Comparison of ENCODE assay signal across 9 cellular contexts in the genomic region with DNA sequence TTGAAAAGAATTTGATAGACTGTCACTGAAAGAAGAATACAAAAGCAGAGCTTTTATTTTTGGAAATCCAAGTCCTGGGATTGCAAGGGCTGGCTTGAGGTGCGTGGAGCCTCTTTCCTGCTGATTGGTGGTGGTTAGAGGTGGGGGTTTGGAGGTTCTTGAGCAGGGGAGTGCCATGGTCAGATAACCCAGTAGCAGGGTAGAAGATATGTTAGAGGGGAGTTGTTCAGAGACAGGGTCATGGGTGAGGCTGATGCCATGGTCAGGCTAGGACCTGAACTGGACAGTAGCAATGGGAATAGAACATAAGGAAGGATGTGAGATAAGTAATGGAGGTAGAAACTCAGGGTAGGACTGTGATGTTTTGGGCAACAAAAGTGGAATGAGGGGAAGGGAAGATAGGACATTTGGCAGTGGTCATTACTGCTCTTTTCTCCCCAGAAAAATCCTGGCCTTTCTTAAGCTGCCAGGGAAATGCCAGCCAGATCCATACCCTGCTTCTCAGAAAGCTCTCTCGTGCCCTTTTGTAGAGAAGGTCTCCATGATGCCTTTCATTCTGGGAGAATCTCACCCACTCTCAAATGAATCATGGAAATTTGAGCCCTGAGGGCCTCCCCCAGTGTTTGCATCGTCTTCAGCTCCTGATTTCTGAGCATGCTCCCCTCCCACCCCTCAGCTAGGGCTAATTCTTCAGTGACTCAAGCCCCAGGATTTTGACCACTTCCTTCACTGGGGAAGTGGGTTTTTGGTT. TPM values are rescaled to one million over a fixed set of nuclear protein-coding genes. Genes with fewer than 3 reads are reported as not detected.
A peak's percentile ranks its signal among the peaks of the same experiment; 100 is the strongest.
DNase-seq lines count a peak whose midpoint lies in the region; ATAC-seq and TF ChIP-seq lines count a peak whose summit lies in the region.
"Had no signal": no experiment of that assay in that cellular context is flagged by ENCODE, and none has a peak within 500 bp of the region (broad histone marks: within the 10 kb centered on the region; RNA-seq: fewer than 3 reads in every experiment).

No MANE protein-coding gene starts in this region.

- H3K4me3 Mint-ChIP-seq in activated CD4-positive, alpha-beta memory T cell treated with anti-CD3 and anti-CD28 coated beads for 36 hours, result no peak overlapping the region
- peak overlapping the region; percentile 33 for H3K4me3 Mint-ChIP-seq in stimulated activated naive CD8-positive, alpha-beta T cell treated with anti-CD3 and anti-CD28 coated beads, Interleukin-15, Interleukin-2, amounts not matched to agents 100 ng/mL and 50 ng/mL, for 24 hours
- no peak overlapping the region for H3K4me3 Mint-ChIP-seq in CD8-positive, alpha-beta memory T cell

- H3K27ac Mint-ChIP-seq in activated CD4-positive, alpha-beta memory T cell treated with anti-CD3 and anti-CD28 coated beads for 36 hours, result peak overlapping the region; percentile 50
- peak overlapping the region; percentile 94 for H3K27ac Mint-ChIP-seq in stimulated activated naive CD8-positive, alpha-beta T cell treated with anti-CD3 and anti-CD28 coated beads, Interleukin-15, Interleukin-2, amounts not matched to agents 100 ng/mL and 50 ng/mL, for 24 hours
- peak overlapping the region in 1 of 8 donors; percentile 48 for H3K27ac Mint-ChIP-seq in CD8-positive, alpha-beta memory T cell

- peaks cover 29% of the 10 kb centered on the region for H3K27me3 ChIP-seq in gastroesophageal sphincter
- H3K27me3 ChIP-seq in CD8-positive, alpha-beta memory T cell (ENCODE audit: insufficient read depth, low read length, poor library complexity, severe bottlenecking), result no peaks in the 10 kb centered on the region

- H3K9me3 ChIP-seq in gastroesophageal sphincter, result no peaks in the 10 kb centered on the region
- no peaks in the 10 kb centered on the region for H3K9me3 ChIP-seq in CD8-positive, alpha-beta memory T cell (ENCODE audit: low read length)

- TF ChIP-seq CTCF in gastroesophageal sphincter (IDR thresholded peaks at IDR 0.05), result no peak

- intact Hi-C loops in activated CD4-positive, alpha-beta memory T cell treated with anti-CD3 and anti-CD28 coated beads for 36 hours (cut with micrococcal nuclease), result loop anchor here (1.0 to 10.0 kb wide), 2 partner anchors 10 to 851 kb away; a partner anchor contains a TSS

- no peaks in the 10 kb centered on the region for H3K36me3 ChIP-seq in gastroesophageal sphincter
- H3K36me3 ChIP-seq in CD8-positive, alpha-beta memory T cell (ENCODE audit: insufficient read depth, low read length), result no peaks in the 10 kb centered on the region

- H3K36me3 Mint-ChIP-seq in activated CD4-positive, alpha-beta memory T cell treated with anti-CD3 and anti-CD28 coated beads for 36 hours, result no peaks in the 10 kb centered on the region
- no peaks in the 10 kb centered on the region for H3K36me3 Mint-ChIP-seq in stimulated activated naive CD8-positive, alpha-beta T cell treated with anti-CD3 and anti-CD28 coated beads, Interleukin-15, Interleukin-2, amounts not matched to agents 100 ng/mL and 50 ng/mL, for 24 hours (ENCODE audit: low read depth)
- peaks cover 0 to 2% (median 0%) of the 10 kb centered on the region in 3 donors for H3K36me3 Mint-ChIP-seq in CD8-positive, alpha-beta memory T cell

- POLR2A ChIA-PET in activated CD4-positive, alpha-beta memory T cell treated with anti-CD3 and anti-CD28 coated beads for 36 hours (lab: Charles Lee), result interaction anchor here (1.0 to 2.1 kb wide), 2 partner anchors 10 to 105 kb away, joined by 3 to 18 read pairs; no protein-coding TSS in a partner anchor
- POLR2A ChIA-PET in CD8-positive, alpha-beta memory T cell (lab: Charles Lee), result interaction anchor here (1.0 kb wide), 1 partner anchor 106 kb away, joined by 3 read pairs; no protein-coding TSS in a partner anchor

- no peak for TF ChIP-seq EP300 in gastroesophageal sphincter (IDR thresholded peaks at IDR 0.05)

- CTCF ChIA-PET in activated CD4-positive, alpha-beta memory T cell treated with anti-CD3 and anti-CD28 coated beads for 36 hours (lab: Charles Lee), result interaction anchor here (0.6 to 9.3 kb wide), 7 partner anchors 9 to 290 kb away, joined by 3 to 173 read pairs (median 3); a partner anchor contains a TSS
- CTCF ChIA-PET in CD8-positive, alpha-beta memory T cell (lab: Charles Lee), result interaction anchor here (9.8 kb wide), 1 partner anchor 292 kb away, joined by 88 read pairs; no protein-coding TSS in a partner anchor

- H3K27ac ChIP-seq in gastroesophageal sphincter, result peak overlapping the region in 3 of 4 donors; percentile 8 to 45 (median 43)
- no peak overlapping the region for H3K27ac ChIP-seq in CD8-positive, alpha-beta memory T cell (ENCODE audit: low read depth, low read length)

- peaks cover 60% of the 10 kb centered on the region for H3K4me1 Mint-ChIP-seq in activated CD4-positive, alpha-beta memory T cell treated with anti-CD3 and anti-CD28 coated beads for 36 hours (ENCODE audit: low read depth)
- peaks cover 61% of the 10 kb centered on the region for H3K4me1 Mint-ChIP-seq in stimulated activated naive CD8-positive, alpha-beta T cell treated with anti-CD3 and anti-CD28 coated beads, Interleukin-15, Interleukin-2, amounts not matched to agents 100 ng/mL and 50 ng/mL, for 24 hours (ENCODE audit: low read depth)
- H3K4me1 Mint-ChIP-seq in CD8-positive, alpha-beta memory T cell, result peaks cover 4 to 11% (median 11%) of the 10 kb centered on the region in 3 donors

- DNase-seq in activated CD4-positive, alpha-beta T cell treated with anti-CD3 and anti-CD28 coated beads for 4 hours, result peak; percentile 4 to 10
- DNase-seq in activated CD4-positive, alpha-beta T cell treated with anti-CD3 and anti-CD28 coated beads, Interleukin-2, amount 50 U/mL, for 1 hour, result no peak
- peak; percentile 71 for DNase-seq in activated CD4-positive, alpha-beta memory T cell treated with anti-CD3 and anti-CD28 coated beads for 36 hours
- no peak for DNase-seq in CD8-positive, alpha-beta memory T cell
- DNase-seq: C1 segment of cervical spinal cord had no signal

- H3K27me3 Mint-ChIP-seq in activated CD4-positive, alpha-beta memory T cell treated with anti-CD3 and anti-CD28 coated beads for 36 hours, result no peaks in the 10 kb centered on the region
- H3K27me3 Mint-ChIP-seq in stimulated activated naive CD8-positive, alpha-beta T cell treated with anti-CD3 and anti-CD28 coated beads, Interleukin-15, Interleukin-2, amounts not matched to agents 100 ng/mL and 50 ng/mL, for 24 hours, result peaks cover 15% of the 10 kb centered on the region
- peaks cover 6 to 11% of the 10 kb centered on the region in 2 donors for H3K27me3 Mint-ChIP-seq in CD8-positive, alpha-beta memory T cell

- WGBS in gastroesophageal sphincter (ENCODE audit: low coverage in 1 of 2), 2 donors, result 55 to 61% methylated on average over 2 to 3 of the region's 3 CpGs

- no peak overlapping the region for H3K4me3 ChIP-seq in gastroesophageal sphincter
- H3K4me3 ChIP-seq in CD8-positive, alpha-beta memory T cell (ENCODE audit: low read length), result no peak overlapping the region

- no peak for TF ChIP-seq POLR2A in gastroesophageal sphincter (IDR thresholded peaks at IDR 0.05)

- H3K9me3 Mint-ChIP-seq in activated CD4-positive, alpha-beta memory T cell treated with anti-CD3 and anti-CD28 coated beads for 36 hours, result no peaks in the 10 kb centered on the region
- H3K9me3 Mint-ChIP-seq in stimulated activated naive CD8-positive, alpha-beta T cell treated with anti-CD3 and anti-CD28 coated beads, Interleukin-15, Interleukin-2, amounts not matched to agents 100 ng/mL and 50 ng/mL, for 24 hours, result no peaks in the 10 kb centered on the region
- no peaks in the 10 kb centered on the region for H3K9me3 Mint-ChIP-seq in CD8-positive, alpha-beta memory T cell

- H3K4me1 ChIP-seq in gastroesophageal sphincter, result peaks cover 0 to 98% (median 54%) of the 10 kb centered on the region in 3 donors
- no peaks in the 10 kb centered on the region for H3K4me1 ChIP-seq in CD8-positive, alpha-beta memory T cell (ENCODE audit: insufficient read depth, low read length)

- ATAC-seq in gastroesophageal sphincter (peak; percentile 15), GM19328 (IDR thresholded peaks at IDR 0.05; ENCODE audit: unreplicated experiment) (no peak), GM21515 (IDR thresholded peaks at IDR 0.05; ENCODE audit: unreplicated experiment) (no peak)

RNA-seq across cellular contexts. Expression of a gene that starts 9.5 kb away (rescaled TPM):
- total RNA-seq in activated CD4-positive, alpha-beta memory T cell treated with anti-CD3 and anti-CD28 coated beads for 36 hours, result 10 to 100 TPM; 54.4 to 57.3 TPM
- total RNA-seq in gastroesophageal sphincter, result 100 to 1,000 TPM in 3 of 4 donors, 10 to 100 TPM in 1; 50.0 to 482 (median 331) TPM
- total RNA-seq in CD8-positive, alpha-beta memory T cell, result 10 to 100 TPM in 1 of 2 experiments, 1 to 10 TPM in 1; 9.6 to 12.9 TPM
- 0.35 TPM for polyA plus RNA-seq in CD8-positive, alpha-beta memory T cell

Comparison
In these comparisons a context has a peak if more than half of its experiments do, and no peak if none do; other contexts are left out.
1. DNase-seq: peak in activated CD4-positive, alpha-beta T cell treated with anti-CD3 and anti-CD28 coated beads for 4 hours (2 of 2) and activated CD4-positive, alpha-beta memory T cell treated with anti-CD3 and anti-CD28 coated beads for 36 hours (single experiment); none in activated CD4-positive, alpha-beta T cell treated with anti-CD3 and anti-CD28 coated beads, Interleukin-2, amount 50 U/mL, for 1 hour (single experiment) and CD8-positive, alpha-beta memory T cell (0 of 5).